11 cellular contexts compared by ENCODE assay signal in the genomic region with DNA sequence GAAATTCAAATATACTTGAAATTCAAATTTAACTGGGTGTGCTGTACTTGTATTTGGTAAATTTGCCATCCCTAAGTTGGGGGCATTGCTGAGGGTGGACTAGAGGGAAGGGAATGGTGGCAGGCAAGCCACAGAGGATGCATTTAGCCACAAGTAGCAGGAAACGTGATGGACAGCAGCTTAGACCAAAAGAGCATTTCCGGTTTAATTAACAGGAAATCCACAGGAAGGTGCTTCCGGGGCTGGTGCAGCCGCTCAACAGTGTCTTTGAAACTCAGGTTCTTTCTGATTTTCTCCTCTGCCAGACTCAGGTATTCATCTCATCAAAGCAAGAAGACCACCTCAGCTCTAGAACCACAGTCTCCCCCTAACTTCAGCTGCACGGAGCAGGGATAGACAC. TPM values are rescaled to one million over a fixed set of nuclear protein-coding genes. Genes with fewer than 3 reads are reported as not detected.
A peak's percentile ranks its signal among the peaks of the same experiment; 100 is the strongest.
DNase-seq lines count a peak whose midpoint lies in the region; ATAC-seq lines count a peak whose summit lies in the region.
"Had no signal": no experiment of that assay in that cellular context is flagged by ENCODE, and none has a peak within 500 bp of the region (broad histone marks: within the 10 kb centered on the region; RNA-seq: fewer than 3 reads in every experiment).

No MANE protein-coding gene starts in this region.

- no peak overlapping the region for H3K27ac ChIP-seq in CD4-positive, alpha-beta memory T cell (ENCODE audit: low read depth, low read length)
- no peak overlapping the region for H3K27ac ChIP-seq in right cardiac atrium (ENCODE audit: low read length)
- H3K27ac ChIP-seq: stomach had no signal

- no peaks in the 10 kb centered on the region for H3K27me3 ChIP-seq in CD4-positive, alpha-beta memory T cell (ENCODE audit: insufficient read depth, low read length)
- H3K27me3 ChIP-seq in right cardiac atrium (ENCODE audit: control insufficient read depth, insufficient read depth): no peaks in the 10 kb centered on the region
- H3K27me3 ChIP-seq: stomach had no signal

- H3K36me3 Mint-ChIP-seq in CD4-positive, alpha-beta memory T cell: no peaks in the 10 kb centered on the region
- peaks cover 4% of the 10 kb centered on the region for H3K36me3 Mint-ChIP-seq in activated naive CD4-positive, alpha-beta T cell treated with anti-CD3 and anti-CD28 coated beads, Interleukin-2, amount 10 ng/mL, durations not matched to agents 7 days and 5 days

- no peaks in the 10 kb centered on the region for H3K36me3 ChIP-seq in CD4-positive, alpha-beta memory T cell (ENCODE audit: insufficient read depth, low read length)
- H3K36me3 ChIP-seq: stomach had no signal

- peak overlapping the region; percentile 20 to 88 (median 59) for H3K27ac Mint-ChIP-seq in CD4-positive, alpha-beta memory T cell
- peak overlapping the region; percentile 92 for H3K27ac Mint-ChIP-seq in activated naive CD4-positive, alpha-beta T cell treated with anti-CD3 and anti-CD28 coated beads, Interleukin-2, amount 10 ng/mL, durations not matched to agents 7 days and 5 days
- H3K27ac Mint-ChIP-seq: endodermal cell had no signal

- DNase-seq in CD4-positive, alpha-beta memory T cell: peak in 3 of 5 donors; percentile 12 to 14 (median 13)
- DNase-seq in HT1080 (ENCODE audit: low read depth) (peak; percentile 15), iPS-NIHi11 (ENCODE audit: low spot score) (no peak), T-helper 9 cell (no peak), midbrain (lab: John Stamatoyannopoulos, UW) (no peak), right cardiac atrium (no peak)
- DNase-seq in activated naive CD4-positive, alpha-beta T cell treated with anti-CD3 and anti-CD28 coated beads, Interleukin-2, amount 10 ng/mL, durations not matched to agents 7 days and 5 days: peak; percentile 62
- DNase-seq: endodermal cell, stomach had no signal

- H3K4me3 Mint-ChIP-seq in CD4-positive, alpha-beta memory T cell: peak overlapping the region in 7 of 8 donors; percentile 44 to 86 (median 70)
- peak overlapping the region; percentile 22 for H3K4me3 Mint-ChIP-seq in activated naive CD4-positive, alpha-beta T cell treated with anti-CD3 and anti-CD28 coated beads, Interleukin-2, amount 10 ng/mL, durations not matched to agents 7 days and 5 days
- H3K4me3 Mint-ChIP-seq: endodermal cell had no signal

- H3K9me3 Mint-ChIP-seq in CD4-positive, alpha-beta memory T cell: peaks cover 0 to 2% (median 0%) of the 10 kb centered on the region in 8 donors
- peaks cover 5% of the 10 kb centered on the region for H3K9me3 Mint-ChIP-seq in activated naive CD4-positive, alpha-beta T cell treated with anti-CD3 and anti-CD28 coated beads, Interleukin-2, amount 10 ng/mL, durations not matched to agents 7 days and 5 days
- H3K9me3 Mint-ChIP-seq: endodermal cell had no signal

- H3K27me3 Mint-ChIP-seq in CD4-positive, alpha-beta memory T cell: no peaks in the 10 kb centered on the region
- H3K27me3 Mint-ChIP-seq in activated naive CD4-positive, alpha-beta T cell treated with anti-CD3 and anti-CD28 coated beads, Interleukin-2, amount 10 ng/mL, durations not matched to agents 7 days and 5 days: peaks cover 8% of the 10 kb centered on the region

- intact Hi-C loops in CD4-positive, alpha-beta memory T cell (cut with micrococcal nuclease): no loop called here
- intact Hi-C loops in right cardiac atrium (cut with DNase I): no loop called here

- H3K4me1 ChIP-seq in CD4-positive, alpha-beta memory T cell (ENCODE audit: insufficient read depth, low read length): peaks cover 17% of the 10 kb centered on the region
- H3K4me1 ChIP-seq in right cardiac atrium (ENCODE audit: control insufficient read depth, insufficient read depth, low read length): no peaks in the 10 kb centered on the region

- H3K4me1 Mint-ChIP-seq in CD4-positive, alpha-beta memory T cell: peaks cover 11 to 27% (median 20%) of the 10 kb centered on the region in 4 donors
- H3K4me1 Mint-ChIP-seq in activated naive CD4-positive, alpha-beta T cell treated with anti-CD3 and anti-CD28 coated beads, Interleukin-2, amount 10 ng/mL, durations not matched to agents 7 days and 5 days: peaks cover 39% of the 10 kb centered on the region

- ATAC-seq in GM19438 (IDR thresholded peaks at IDR 0.05; ENCODE audit: low read depth, unreplicated experiment) (peak; percentile 56), right cardiac atrium (no peak)

- POLR2A ChIA-PET in CD4-positive, alpha-beta memory T cell (lab: Charles Lee; ENCODE audit: partially characterized antibody): no interaction called here

- H3K4me3 ChIP-seq in CD4-positive, alpha-beta memory T cell (ENCODE audit: low read length in 2 of 2): no peak overlapping the region
- H3K4me3 ChIP-seq in right cardiac atrium (ENCODE audit: low read length): no peak overlapping the region
- H3K4me3 ChIP-seq: stomach had no signal

- CTCF ChIA-PET in CD4-positive, alpha-beta memory T cell (lab: Charles Lee; ENCODE audit: partially characterized antibody): interaction anchor here (0.6 to 2.2 kb wide), 3 partner anchors 12 to 84 kb away, joined by 4 to 12 read pairs (median 4); no protein-coding TSS in a partner anchor
- CTCF ChIA-PET in activated naive CD4-positive, alpha-beta T cell treated with anti-CD3 and anti-CD28 coated beads, Interleukin-2, amount 10 ng/mL, durations not matched to agents 7 days and 5 days (lab: Charles Lee): interaction anchor here (0.7 to 1.4 kb wide), 2 partner anchors 16 to 121 kb away, joined by 3 read pairs; no protein-coding TSS in a partner anchor

- no peaks in the 10 kb centered on the region for H3K9me3 ChIP-seq in CD4-positive, alpha-beta memory T cell (ENCODE audit: control insufficient read depth in 1 of 2, low read length in 2 of 2)
- H3K9me3 ChIP-seq in right cardiac atrium (ENCODE audit: control insufficient read depth, low read length): no peaks in the 10 kb centered on the region
- H3K9me3 ChIP-seq: stomach had no signal

- WGBS in right cardiac atrium: 55% methylated on average over 5 of the region's 5 CpGs

RNA-seq across cellular contexts. Expression of gene BCAS1, which starts 7.9 kb away (rescaled TPM):
- under 1 TPM; 0.25 to 0.32 TPM for total RNA-seq in CD4-positive, alpha-beta memory T cell
- under 1 TPM in 1 of 2 donors, not detected in 1; 0.17 TPM for polyA plus RNA-seq in CD4-positive, alpha-beta memory T cell
- total RNA-seq in HT1080 (2014; rRNA removed; shearing (Covaris generic)): 0.06 and 0.07 TPM in 2 replicates
- 0.02 TPM in 1 of 2 replicates, not detected in the other for polyA plus RNA-seq in HT1080 (2015; cell fraction: cytosol; rRNA removed)
- polyA plus RNA-seq in HT1080 (2015; cell fraction: nucleus; rRNA removed): 0.07 TPM in 1 of 2 replicates, not detected in the other
- under 1 TPM in 1 of 4 donors, not detected in 3; 0.18 TPM for total RNA-seq in right cardiac atrium
- polyA plus RNA-seq in right cardiac atrium: 0.18 TPM
- total RNA-seq: Daoy, endodermal cell had no signal

Comparison
In these comparisons a context has a peak if more than half of its experiments do, and no peak if none do; other contexts are left out.
1. DNase-seq: peak in CD4-positive, alpha-beta memory T cell (3 of 5), HT1080 (single experiment) and activated naive CD4-positive, alpha-beta T cell treated with anti-CD3 and anti-CD28 coated beads, Interleukin-2, amount 10 ng/mL, durations not matched to agents 7 days and 5 days (single experiment); none in iPS-NIHi11 (single experiment), T-helper 9 cell (single experiment), midbrain (single experiment) and right cardiac atrium (0 of 3).